ENCODE assay signal across 8 cellular contexts in the genomic region with DNA sequence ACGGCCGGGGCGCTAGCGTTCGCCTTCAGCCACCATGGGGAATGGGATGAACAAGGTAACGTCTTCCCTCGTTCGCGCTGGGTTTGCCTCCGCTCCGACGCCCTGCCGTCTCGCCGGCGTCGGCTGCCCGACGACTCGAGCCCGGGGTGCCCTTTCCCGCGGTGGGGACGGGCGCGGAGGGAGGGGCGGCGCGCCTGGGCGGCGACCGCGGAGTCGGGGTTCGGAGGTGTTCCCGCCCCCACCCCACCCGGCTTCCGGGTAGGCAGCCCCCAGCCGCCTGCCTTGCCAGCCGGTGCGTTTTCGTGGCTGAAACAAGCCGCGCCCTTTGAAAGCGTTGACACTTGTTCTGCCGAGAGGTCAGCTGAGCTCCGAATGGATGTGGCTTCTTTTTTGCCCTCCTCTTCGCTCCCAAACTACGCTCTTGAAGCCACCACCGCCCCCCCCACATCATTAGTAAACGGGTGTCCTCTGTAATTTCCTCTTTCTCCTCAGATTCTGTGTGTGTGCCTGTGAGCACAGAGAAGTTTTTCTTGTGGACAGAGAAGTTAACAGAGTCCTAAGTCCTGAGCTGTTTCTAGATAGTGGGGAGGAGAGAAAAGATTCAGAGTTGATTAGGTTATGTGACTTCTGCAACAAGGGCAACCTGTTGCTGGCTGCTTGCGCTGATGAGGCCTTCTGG. TPM values are rescaled to one million over a fixed set of nuclear protein-coding genes. Genes with fewer than 3 reads are reported as not detected.
DNase-seq lines count a peak whose midpoint lies in the region; ATAC-seq and TF ChIP-seq lines count a peak whose summit lies in the region.

No MANE protein-coding gene starts in this region.

- peak overlapping the region; percentile 54 for H3K4me3 ChIP-seq in lower leg skin (ENCODE audit: low read depth, poor library complexity, severe bottlenecking)

- intact Hi-C loops in lower leg skin (cut with DNase I; ENCODE audit: low total_unique reads) = no loop called here

- peaks cover 21% of the 10 kb centered on the region for H3K4me1 Mint-ChIP-seq in T-helper 17 cell

- TF ChIP-seq POLR2A in lower leg skin (IDR thresholded peaks at IDR 0.05) = no peak

- H3K9me3 ChIP-seq in T-helper 17 cell (ENCODE audit: control insufficient read depth, low read length, poor library complexity, severe bottlenecking) = no peaks in the 10 kb centered on the region

- H3K36me3 Mint-ChIP-seq in T-helper 17 cell (ENCODE audit: low read depth) = no peaks in the 10 kb centered on the region

- ATAC-seq in GM18858 (IDR thresholded peaks at IDR 0.05; ENCODE audit: unreplicated experiment) (peak; percentile 9), HG03039 (IDR thresholded peaks at IDR 0.05; ENCODE audit: unreplicated experiment) (peak; percentile 24), T-helper 17 cell (peak; percentile 58)

- H3K27me3 Mint-ChIP-seq in T-helper 17 cell = no peaks in the 10 kb centered on the region

- no peak for TF ChIP-seq CTCF in lower leg skin (IDR thresholded peaks at IDR 0.05)

- H3K27ac Mint-ChIP-seq in T-helper 17 cell = peak overlapping the region; percentile 68

- WGBS in lower leg skin, 2 donors = 25 to 33% methylated on average over 50 of the region's 52 CpGs

- DNase-seq in T-helper 17 cell (peak; percentile 47 to 75 (median 72)), cerebellar cortex (ENCODE audit: low spot score) (peak; percentile 52), lower leg skin (ENCODE audit: low spot score in 2 of 2) (peak; percentile 80 to 94), NCI-H345 (lab: John Stamatoyannopoulos, UW) (no peak)
- DNase-seq in stimulated activated CD8-positive, alpha-beta memory T cell treated with anti-CD3 and anti-CD28 coated beads, Interleukin-12 subunit alpha, Interleukin-12 subunit beta, amount 100 ng/mL, for 1 hour (ENCODE audit: low read depth) = peak; percentile 61
- no peak for DNase-seq in effector CD8-positive, alpha-beta T cell (lab: John Stamatoyannopoulos, UW)

- H3K4me3 Mint-ChIP-seq in T-helper 17 cell = peak overlapping the region; percentile 80

RNA-seq across cellular contexts. Expression of a gene that starts 0.4 kb away (rescaled TPM):
- total RNA-seq in T-helper 17 cell (10 to 100 TPM; 26.9 to 38.1 TPM), lower leg skin (10 to 100 TPM; 53.2 to 81.1 (median 63.4) TPM)

Comparison
In these comparisons a context has a peak if more than half of its experiments do, and no peak if none do; other contexts are left out.
1. DNase-seq: peak in T-helper 17 cell (3 of 3), cerebellar cortex (single experiment), lower leg skin (2 of 2) and stimulated activated CD8-positive, alpha-beta memory T cell treated with anti-CD3 and anti-CD28 coated beads, Interleukin-12 subunit alpha, Interleukin-12 subunit beta, amount 100 ng/mL, for 1 hour (single experiment); none in NCI-H345 (single experiment) and effector CD8-positive, alpha-beta T cell (single experiment).
2. Peak in every context shown above with its lines, with median percentiles within 50 percentile points of each other: ATAC-seq.